ENCODE assay signal across 8 cellular contexts in the genomic region with DNA sequence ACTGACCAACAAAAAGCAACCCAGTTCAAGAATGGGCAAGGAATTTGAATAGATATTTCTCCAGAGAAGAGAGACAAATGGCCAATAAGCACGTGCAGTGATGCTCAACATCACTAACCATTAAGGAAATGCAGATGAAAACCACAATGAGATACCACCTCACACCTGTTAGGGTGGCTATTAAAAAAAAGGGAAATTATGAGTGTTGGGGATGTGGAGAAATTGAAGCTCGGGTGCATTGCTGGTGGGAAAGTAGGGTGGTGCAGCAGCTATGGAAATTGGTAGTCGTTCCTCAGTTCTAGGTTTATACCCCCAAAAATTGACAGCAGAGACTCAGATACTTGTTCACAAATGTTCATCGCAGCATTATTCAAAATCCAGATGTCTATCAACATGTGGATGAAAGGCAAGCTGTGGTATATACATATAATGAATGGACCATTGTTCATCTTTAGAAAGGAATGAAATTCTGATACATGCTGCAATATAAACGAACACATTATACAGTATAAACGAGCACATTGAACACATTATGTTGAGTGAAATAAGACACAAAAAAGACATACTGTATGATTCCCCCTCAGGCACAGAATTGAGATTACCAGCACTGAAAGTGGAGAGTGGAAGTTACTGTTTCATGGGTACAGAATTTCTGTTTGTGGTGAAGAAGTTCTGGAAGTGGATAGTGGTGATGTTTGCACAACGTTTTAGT. TPM values are rescaled to one million over a fixed set of nuclear protein-coding genes. Genes with fewer than 3 reads are reported as not detected.
DNase-seq lines count a peak whose midpoint lies in the region; ATAC-seq and TF ChIP-seq lines count a peak whose summit lies in the region.

No MANE protein-coding gene starts in this region.

- CTCF ChIA-PET in HEK293 (lab: Yijun Ruan, JAX): no interaction called here
- CTCF ChIA-PET in activated CD4-positive, alpha-beta memory T cell treated with anti-CD3 and anti-CD28 coated beads, Interleukin-2, amount 10 ng/mL, durations not matched to agents 7 days and 5 days (lab: Charles Lee): interaction anchor here (1.3 kb wide), 1 partner anchor 25 kb away, joined by 3 read pairs; no protein-coding TSS in a partner anchor

- peaks cover 23% of the 10 kb centered on the region for H3K36me3 Mint-ChIP-seq in activated CD4-positive, alpha-beta memory T cell treated with anti-CD3 and anti-CD28 coated beads, Interleukin-2, amount 10 ng/mL, durations not matched to agents 7 days and 5 days (ENCODE audit: low read depth)

- H3K27ac ChIP-seq in HEK293 (ENCODE audit: extremely low read depth, low read depth, low read length) (peak overlapping the region; percentile 88), thoracic aorta (peak overlapping the region; percentile 81 to 86)

- TF ChIP-seq CTCF in AG10803 (conservative IDR thresholded peaks at IDR 0.05; ENCODE audit: low read length) (no peak), HEK293 (tag by site-specific recombination; IDR thresholded peaks at IDR 0.05) (no peak), thoracic aorta (IDR thresholded peaks at IDR 0.05) (no peak)

- peaks cover 55% of the 10 kb centered on the region for H3K4me1 Mint-ChIP-seq in activated CD4-positive, alpha-beta memory T cell treated with anti-CD3 and anti-CD28 coated beads, Interleukin-2, amount 10 ng/mL, durations not matched to agents 7 days and 5 days

- peak overlapping the region; percentile 61 for H3K9ac ChIP-seq in iPS-15b (ENCODE audit: low read depth, low read length)

- ATAC-seq in thoracic aorta (ENCODE audit: insufficient number of reproducible peaks, low FRiP score, low read depth) (no peak), GM18861 (IDR thresholded peaks at IDR 0.05; ENCODE audit: unreplicated experiment) (no peak)

- H3K4me3 ChIP-seq in AG10803 (ENCODE audit: low read length): peak overlapping the region; percentile 75
- H3K4me3 ChIP-seq in HEK293 (ENCODE audit: low read depth, low read length): peak overlapping the region; percentile 76
- peak overlapping the region; percentile 69 for H3K4me3 ChIP-seq in iPS-15b (ENCODE audit: low read depth, low read length)
- peak overlapping the region; percentile 82 for H3K4me3 ChIP-seq in thoracic aorta

- no peaks in the 10 kb centered on the region for H3K9me3 Mint-ChIP-seq in activated CD4-positive, alpha-beta memory T cell treated with anti-CD3 and anti-CD28 coated beads, Interleukin-2, amount 10 ng/mL, durations not matched to agents 7 days and 5 days

- peaks cover 0 to 11% of the 10 kb centered on the region in 2 experiments; a peak in 2 of 3 replicates for H3K36me3 ChIP-seq in HEK293 (ENCODE audit: control insufficient read depth in 2 of 2, insufficient read depth in 1 of 2, low read length in 2 of 2)
- H3K36me3 ChIP-seq in iPS-15b (ENCODE audit: control insufficient read depth, insufficient read depth, low read length): peaks cover 2% of the 10 kb centered on the region
- no peaks in the 10 kb centered on the region for H3K36me3 ChIP-seq in thoracic aorta

- POLR2A ChIA-PET in HEK293 (lab: Yijun Ruan, JAX): interaction anchor here (0.8 kb wide), 1 partner anchor 35 kb away, joined by 3 read pairs; no protein-coding TSS in a partner anchor
- POLR2A ChIA-PET in activated CD4-positive, alpha-beta memory T cell treated with anti-CD3 and anti-CD28 coated beads, Interleukin-2, amount 10 ng/mL, durations not matched to agents 7 days and 5 days (lab: Charles Lee): interaction anchor here (0.6 to 3.4 kb wide), 5 partner anchors 10 to 184 kb away, joined by 3 to 17 read pairs (median 5); a partner anchor contains a TSS

- H3K4me3 Mint-ChIP-seq in activated CD4-positive, alpha-beta memory T cell treated with anti-CD3 and anti-CD28 coated beads, Interleukin-2, amount 10 ng/mL, durations not matched to agents 7 days and 5 days: peak overlapping the region; percentile 96

- H3K27me3 ChIP-seq in iPS-15b (ENCODE audit: control insufficient read depth, insufficient read depth, low read length) (no peaks in the 10 kb centered on the region), thoracic aorta (replicated peaks; ENCODE audit: insufficient read depth) (no peaks in the 10 kb centered on the region)

- H3K27ac Mint-ChIP-seq in activated CD4-positive, alpha-beta memory T cell treated with anti-CD3 and anti-CD28 coated beads, Interleukin-2, amount 10 ng/mL, durations not matched to agents 7 days and 5 days: peak overlapping the region; percentile 80

- no peaks in the 10 kb centered on the region for H3K9me3 ChIP-seq in HEK293 (ENCODE audit: control insufficient read depth, insufficient read depth, low read depth, low read length)
- H3K9me3 ChIP-seq in iPS-15b (ENCODE audit: control insufficient read depth, insufficient read depth, low read length): no peaks in the 10 kb centered on the region
- H3K9me3 ChIP-seq in thoracic aorta: no peaks in the 10 kb centered on the region

- H3K4me1 ChIP-seq in HEK293 (ENCODE audit: control insufficient read depth, insufficient read depth, low read length): no peaks in the 10 kb centered on the region
- H3K4me1 ChIP-seq in iPS-15b (ENCODE audit: control insufficient read depth, insufficient read depth, low read length): no peaks in the 10 kb centered on the region
- H3K4me1 ChIP-seq in thoracic aorta (ENCODE audit: control insufficient read depth in 1 of 2, low read depth in 2 of 2): peaks cover 19 to 50% of the 10 kb centered on the region in 2 donors

- DNase-seq in AG10803 (ENCODE audit: low read depth) (no peak), thoracic aorta (ENCODE audit: low spot score) (no peak), midbrain (lab: John Stamatoyannopoulos, UW) (no peak), NCI-H1694 (lab: John Stamatoyannopoulos, UW) (no peak)
- no peak for DNase-seq in activated CD4-positive, alpha-beta memory T cell treated with anti-CD3 and anti-CD28 coated beads, Interleukin-2, amount 10 ng/mL, durations not matched to agents 7 days and 5 days

- no peaks in the 10 kb centered on the region for H3K27me3 Mint-ChIP-seq in activated CD4-positive, alpha-beta memory T cell treated with anti-CD3 and anti-CD28 coated beads, Interleukin-2, amount 10 ng/mL, durations not matched to agents 7 days and 5 days

TF ChIP-seq in HEK293, 187 proteins besides CTCF, POLR2A, EP300 and RAD21:
- TF ChIP-seq ZNF600 (tag by site-specific recombination; IDR thresholded peaks at IDR 0.05) (no peak), ZNF529 (tag by site-specific recombination; IDR thresholded peaks at IDR 0.05; ENCODE audit: insufficient replicate concordance) (no peak), SCRT2 (tag by site-specific recombination; IDR thresholded peaks at IDR 0.05) (peak; percentile 68; the same call in 1 of the 2 replicates), PRDM1 (tag by site-specific recombination; IDR thresholded peaks at IDR 0.05) (peak; percentile 51; the same call in 1 of the 2 replicates)

RNA-seq across cellular contexts. Expression of a gene that starts 0.9 kb away (rescaled TPM):
- total RNA-seq in activated CD4-positive, alpha-beta memory T cell treated with anti-CD3 and anti-CD28 coated beads, Interleukin-2, amount 10 ng/mL, durations not matched to agents 7 days and 5 days: 10 to 100 TPM; 30.6 to 32.8 TPM
- total RNA-seq in thoracic aorta: 10 to 100 TPM; 20.7 to 30.2 TPM

RNA-seq across cellular contexts. Expression of a gene that starts 33.8 kb away (rescaled TPM):
- total RNA-seq in activated CD4-positive, alpha-beta memory T cell treated with anti-CD3 and anti-CD28 coated beads, Interleukin-2, amount 10 ng/mL, durations not matched to agents 7 days and 5 days: 10 to 100 TPM; 46.2 to 52.8 TPM
- 10 to 100 TPM; 25.3 to 32.8 TPM for total RNA-seq in thoracic aorta
